22 cellular contexts compared by ENCODE assay signal in the genomic region with DNA sequence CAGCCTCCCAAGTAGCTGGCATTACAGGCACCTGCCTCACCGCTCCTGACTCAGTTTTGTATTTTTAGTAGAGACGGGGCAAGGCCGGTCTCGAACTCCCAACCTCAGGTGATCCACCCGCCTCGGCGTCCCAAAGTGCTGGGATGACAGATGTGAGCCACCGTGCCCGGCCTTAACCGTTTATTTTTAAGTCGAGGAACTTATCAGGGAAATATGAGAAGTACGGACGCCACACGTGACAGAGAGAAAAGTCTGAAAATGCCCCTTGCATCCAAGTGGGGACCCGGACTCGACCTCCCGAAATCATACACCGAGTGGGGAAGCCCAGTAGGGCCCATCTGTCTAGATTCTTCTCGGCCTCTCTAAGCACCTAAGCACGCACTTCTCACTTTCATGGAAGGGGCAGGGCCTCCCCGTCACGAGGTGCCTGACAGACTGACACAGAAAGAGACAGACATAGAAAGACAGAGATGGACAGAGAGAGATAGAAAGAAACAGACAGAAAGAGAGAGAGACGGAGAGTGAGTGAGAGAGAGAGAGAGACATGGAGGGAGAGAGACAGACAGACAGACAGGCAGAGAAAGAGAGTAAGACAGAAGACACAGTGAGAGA.
"Had no signal": no experiment of that assay in that cellular context is flagged by ENCODE, and none has a peak within 500 bp of the region (broad histone marks: within the 10 kb centered on the region; RNA-seq: fewer than 3 reads in every experiment).

No MANE protein-coding gene starts in this region.

- FAIRE-seq: bronchial epithelial cell, pancreas had no signal

- H3K27ac ChIP-seq: coronary artery, esophagus squamous epithelium, gastrocnemius medialis, neutrophil, pancreas, spleen, thyroid gland, upper lobe of right lung had no signal

- H3K4me3 Mint-ChIP-seq: activated naive CD8-positive, alpha-beta T cell treated with anti-CD3 and anti-CD28 coated beads, Interleukin-2, amount 10 ng/mL, durations not matched to agents 7 days and 5 days; nephron; WTC11 had no signal

- H3K36me3 ChIP-seq: esophagus squamous epithelium, gastrocnemius medialis, neutrophil, pancreas, spleen, thyroid gland, upper lobe of right lung had no signal

- H3K27ac Mint-ChIP-seq: activated naive CD8-positive, alpha-beta T cell treated with anti-CD3 and anti-CD28 coated beads, Interleukin-2, amount 10 ng/mL, durations not matched to agents 7 days and 5 days; nephron; WTC11 had no signal

- ATAC-seq: left ventricle myocardium superior; stimulated activated naive CD8-positive, alpha-beta T cell treated with anti-CD3 and anti-CD28 coated beads, Interleukin-15, Interleukin-2, amounts not matched to agents 100 U/mL and 50 U/mL, for 24 hours; upper lobe of right lung had no signal

- H3K9me3 ChIP-seq: esophagus squamous epithelium, gastrocnemius medialis, neutrophil, pancreas, thyroid gland, upper lobe of right lung had no signal

- H3K27me3 Mint-ChIP-seq: activated naive CD8-positive, alpha-beta T cell treated with anti-CD3 and anti-CD28 coated beads, Interleukin-2, amount 10 ng/mL, durations not matched to agents 7 days and 5 days had no signal

- H3K4me3 ChIP-seq: coronary artery, gastrocnemius medialis, pancreas, spleen, thyroid gland, upper lobe of right lung had no signal

- H3K4me1 Mint-ChIP-seq: nephron had no signal

- H3K4me1 ChIP-seq: gastrocnemius medialis, pancreas, thyroid gland, upper lobe of right lung had no signal

- H3K27me3 ChIP-seq: pancreas, thyroid gland, upper lobe of right lung had no signal

- DNase-seq: activated CD8-positive, alpha-beta memory T cell treated with anti-CD3 and anti-CD28 coated beads for 24 hours; activated CD8-positive, alpha-beta memory T cell treated with anti-CD3 and anti-CD28 coated beads, Interleukin-2, amount 50 U/mL, for 4 hours; activated naive CD4-positive, alpha-beta T cell treated with Interleukin-2 at 50 U/mL for 16 hours; activated naive CD8-positive, alpha-beta T cell treated with anti-CD3 and anti-CD28 coated beads, Interleukin-2, amount 10 ng/mL, durations not matched to agents 7 days and 5 days; activated T-cell treated with anti-CD3 and anti-CD28 coated beads, Interleukin-2, amount 50 U/mL, for 48 hours; amniotic stem cell; cerebellar nuclear complex; esophagus squamous epithelium; gastrocnemius medialis; left ventricle myocardium superior; spleen; stimulated activated CD4-positive, alpha-beta T cell treated with anti-CD3 and anti-CD28 coated beads, Interleukin-4, amount 100 ng/mL, for 24 hours; stimulated activated naive CD8-positive, alpha-beta T cell treated with anti-CD3 and anti-CD28 coated beads, Interleukin-15, Interleukin-2, amounts not matched to agents 100 U/mL and 50 U/mL, for 24 hours; T-helper 9 cell; upper lobe of right lung had no signal

- H3K36me3 Mint-ChIP-seq: activated naive CD8-positive, alpha-beta T cell treated with anti-CD3 and anti-CD28 coated beads, Interleukin-2, amount 10 ng/mL, durations not matched to agents 7 days and 5 days; WTC11 had no signal

- H3K9me3 Mint-ChIP-seq: activated naive CD8-positive, alpha-beta T cell treated with anti-CD3 and anti-CD28 coated beads, Interleukin-2, amount 10 ng/mL, durations not matched to agents 7 days and 5 days; WTC11 had no signal
